8 cellular contexts compared by ENCODE assay signal in genomic region chr20:37095108-37095608, GRCh38. TPM values are rescaled to one million over a fixed set of nuclear protein-coding genes. Genes with fewer than 3 reads are reported as not detected.
DNase-seq lines count a peak whose midpoint lies in the region; ATAC-seq and TF ChIP-seq lines count a peak whose summit lies in the region.

No MANE protein-coding gene starts in this region.

- POLR2A ChIA-PET in PC-9 (lab: Charles Lee; ENCODE audit: unreplicated experiment) = interaction anchor here (0.5 to 1.0 kb wide), 4 partner anchors 12 to 1831 kb away, joined by 3 to 6 read pairs (median 4); partner anchors contain the start of genes FAM83D, MROH8 and RPN2

- BruUV-seq in PC-9 (replicated peaks; lab: Mats Ljungman, UMichigan) = TSS peak; percentile 33

- H3K27ac Mint-ChIP-seq in activated naive CD4-positive, alpha-beta T cell treated with anti-CD3 and anti-CD28 coated beads, Interleukin-2, amount 50 U/mL, for 24 hours = peak overlapping the region; percentile 98

- peak; percentile 21 for ATAC-seq in HG02885 (IDR thresholded peaks at IDR 0.05; ENCODE audit: poor library complexity, unreplicated experiment)

- no peak for TF ChIP-seq CTCF in PC-9 (conservative IDR thresholded peaks at IDR 0.05)
- no peak for TF ChIP-seq CTCF in hepatocyte (IDR thresholded peaks at IDR 0.05; ENCODE audit: poor library complexity)

- H3K9me3 Mint-ChIP-seq in activated naive CD4-positive, alpha-beta T cell treated with anti-CD3 and anti-CD28 coated beads, Interleukin-2, amount 50 U/mL, for 24 hours = no peaks in the 10 kb centered on the region

- H3K27me3 ChIP-seq in PC-9 (ENCODE audit: insufficient read depth, low read depth) (no peaks in the 10 kb centered on the region), hepatocyte (no peaks in the 10 kb centered on the region), skeletal muscle tissue (ENCODE audit: control insufficient read depth in 3 of 3, insufficient read depth in 3 of 3, low read length in 3 of 3) (no peaks in the 10 kb centered on the region)

- H3K4me1 ChIP-seq in PC-9 (replicated peaks; ENCODE audit: insufficient read depth) = peaks cover 14% of the 10 kb centered on the region
- H3K4me1 ChIP-seq in hepatocyte (ENCODE audit: insufficient read depth) = peaks cover 3% of the 10 kb centered on the region
- H3K4me1 ChIP-seq in skeletal muscle tissue (ENCODE audit: control insufficient read depth in 3 of 3, insufficient read depth in 3 of 3, low read length in 3 of 3) = peaks cover 13 to 28% (median 27%) of the 10 kb centered on the region in 3 donors

- H3K9ac ChIP-seq in skeletal muscle tissue (ENCODE audit: low read depth in 1 of 3, low read length in 3 of 3) = peak overlapping the region; percentile 78 to 85 (median 81)

- DNase-seq in NCI-H2029 (lab: John Stamatoyannopoulos, UW) = peak; percentile 10
- DNase-seq in NCI-H2029 treated with DMSO at 0.1 percent for 48 hours (lab: John Stamatoyannopoulos, UW) = no peak
- DNase-seq in PC-9 = no peak
- peak; percentile 5 for DNase-seq in hepatocyte (ENCODE audit: low spot score)
- DNase-seq in SW 1271 (lab: John Stamatoyannopoulos, UW) = no peak

- CTCF ChIA-PET in PC-9 (lab: Charles Lee) = no interaction called here

- H3K27me3 Mint-ChIP-seq in activated naive CD4-positive, alpha-beta T cell treated with anti-CD3 and anti-CD28 coated beads, Interleukin-2, amount 50 U/mL, for 24 hours = no peaks in the 10 kb centered on the region

- H2AFZ ChIP-seq in PC-9 = peak overlapping the region; percentile 94
- peak overlapping the region; percentile 100 for H2AFZ ChIP-seq in hepatocyte

- no peaks in the 10 kb centered on the region for H3F3A ChIP-seq in PC-9 (ENCODE audit: insufficient read depth, low read depth)

- peaks cover 40% of the 10 kb centered on the region for H3K4me1 Mint-ChIP-seq in activated naive CD4-positive, alpha-beta T cell treated with anti-CD3 and anti-CD28 coated beads, Interleukin-2, amount 50 U/mL, for 24 hours

- H3K4me2 ChIP-seq in PC-9 (peak overlapping the region; percentile 93), hepatocyte (peak overlapping the region; percentile 95)

- H3K79me2 ChIP-seq in PC-9 (ENCODE audit: low read depth) (peaks cover 21% of the 10 kb centered on the region), hepatocyte (peaks cover 27% of the 10 kb centered on the region)

- peak overlapping the region; percentile 99 for H3K4me3 ChIP-seq in PC-9
- H3K4me3 ChIP-seq in hepatocyte = peak overlapping the region; percentile 100
- H3K4me3 ChIP-seq in skeletal muscle tissue (ENCODE audit: low read length in 3 of 3) = peak overlapping the region; percentile 76 to 95 (median 92)

- H3K36me3 ChIP-seq in PC-9 (ENCODE audit: low read depth) (no peaks in the 10 kb centered on the region), hepatocyte (replicated peaks; ENCODE audit: insufficient read depth, low read depth) (no peaks in the 10 kb centered on the region), skeletal muscle tissue (ENCODE audit: control insufficient read depth in 3 of 3, insufficient read depth in 3 of 3, low read length in 3 of 3) (no peaks in the 10 kb centered on the region)

- WGBS in hepatocyte (ENCODE audit: low lambda C conversion rate, missing lambda C conversion rate) = 19% methylated on average over 19 of the region's 19 CpGs

- peak overlapping the region; percentile 99 for H3K4me3 Mint-ChIP-seq in activated naive CD4-positive, alpha-beta T cell treated with anti-CD3 and anti-CD28 coated beads, Interleukin-2, amount 50 U/mL, for 24 hours

- intact Hi-C loops in PC-9 (cut with micrococcal nuclease; ENCODE audit: unreplicated experiment) = loop anchor here (1.0 kb wide), 1 partner anchor 83 kb away; no protein-coding TSS in a partner anchor

- H3K36me3 Mint-ChIP-seq in activated naive CD4-positive, alpha-beta T cell treated with anti-CD3 and anti-CD28 coated beads, Interleukin-2, amount 50 U/mL, for 24 hours = peaks cover 3% of the 10 kb centered on the region

- H3K27ac ChIP-seq in PC-9 (no peak overlapping the region), hepatocyte (peak overlapping the region; percentile 95), skeletal muscle tissue (ENCODE audit: low read depth, low read length) (peak overlapping the region; percentile 84)

- no peaks in the 10 kb centered on the region for H3K9me2 ChIP-seq in PC-9 (ENCODE audit: insufficient read depth)
- H3K9me2 ChIP-seq in hepatocyte (replicated peaks; ENCODE audit: insufficient read depth) = no peaks in the 10 kb centered on the region

- H3K9me3 ChIP-seq in PC-9 (ENCODE audit: insufficient read depth, low read depth) (no peaks in the 10 kb centered on the region), hepatocyte (ENCODE audit: low read depth) (no peaks in the 10 kb centered on the region), skeletal muscle tissue (ENCODE audit: control insufficient read depth in 3 of 3, low read length in 3 of 3) (no peaks in the 10 kb centered on the region)

- H4K20me1 ChIP-seq in PC-9 (ENCODE audit: insufficient read depth) = no peaks in the 10 kb centered on the region
- H4K20me1 ChIP-seq in hepatocyte (ENCODE audit: insufficient read depth, poor library complexity, severe bottlenecking) = no peaks in the 10 kb centered on the region

RNA-seq across cellular contexts. Expression of gene RBL1, which starts 0.6 kb away (rescaled TPM):
- total RNA-seq in PC-9 (2021) = 14.6 and 23.0 TPM in 2 replicates
- total RNA-seq in hepatocyte = 7.5 and 9.2 TPM in 2 replicates
- 2.5 and 3.5 TPM in 2 replicates for polyA plus RNA-seq in hepatocyte
- total RNA-seq in skeletal muscle tissue = 10.4 TPM

Comparison
In these comparisons a context has a peak if more than half of its experiments do, and no peak if none do; other contexts are left out.
1. DNase-seq: peak in NCI-H2029 (single experiment) and hepatocyte (single experiment); none in NCI-H2029 treated with DMSO at 0.1 percent for 48 hours (single experiment), PC-9 (0 of 2) and SW 1271 (0 of 2).
2. Peak in every context shown above with its lines, with median percentiles within 50 percentile points of each other: H3K4me3 ChIP-seq.